Comparison of ENCODE assay signal across 1 cellular context in the genomic region with DNA sequence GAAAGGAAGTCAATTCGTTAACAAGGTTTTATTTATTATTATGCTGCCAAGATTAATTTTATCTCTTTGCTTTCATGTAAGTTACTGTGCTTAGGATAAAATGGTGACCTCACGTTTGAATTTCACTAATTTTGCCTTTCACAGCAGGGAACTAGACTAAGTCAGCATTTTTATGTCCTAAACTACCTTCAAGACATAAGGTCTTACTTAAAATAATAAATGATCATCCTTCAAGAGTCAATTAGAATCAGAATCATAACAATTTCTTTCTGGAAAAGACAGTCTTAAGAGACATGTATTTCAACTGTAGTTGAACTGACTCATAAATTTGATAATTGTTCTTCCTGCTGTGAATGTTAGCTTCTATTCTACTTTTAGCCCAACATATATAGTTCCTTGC.
TF ChIP-seq lines count a peak whose summit lies in the region.

No MANE protein-coding gene starts in this region.

TF ChIP-seq in A549, 52 proteins besides CTCF, POLR2A, EP300 and RAD21 (continued from another document):
- TF ChIP-seq, protein P1, sequence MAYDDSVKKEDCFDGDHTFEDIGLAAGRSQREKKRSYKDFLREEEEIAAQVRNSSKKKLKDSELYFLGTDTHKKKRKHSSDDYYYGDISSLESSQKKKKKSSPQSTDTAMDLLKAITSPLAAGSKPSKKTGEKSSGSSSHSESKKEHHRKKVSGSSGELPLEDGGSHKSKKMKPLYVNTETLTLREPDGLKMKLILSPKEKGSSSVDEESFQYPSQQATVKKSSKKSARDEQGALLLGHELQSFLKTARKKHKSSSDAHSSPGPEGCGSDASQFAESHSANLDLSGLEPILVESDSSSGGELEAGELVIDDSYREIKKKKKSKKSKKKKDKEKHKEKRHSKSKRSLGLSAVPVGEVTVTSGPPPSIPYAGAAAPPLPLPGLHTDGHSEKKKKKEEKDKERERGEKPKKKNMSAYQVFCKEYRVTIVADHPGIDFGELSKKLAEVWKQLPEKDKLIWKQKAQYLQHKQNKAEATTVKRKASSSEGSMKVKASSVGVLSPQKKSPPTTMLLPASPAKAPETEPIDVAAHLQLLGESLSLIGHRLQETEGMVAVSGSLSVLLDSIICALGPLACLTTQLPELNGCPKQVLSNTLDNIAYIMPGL (CRISPR knock-in tag; IDR thresholded peaks at IDR 0.05; ENCODE audit: borderline replicate concordance), result no peak
- no peak for TF ChIP-seq NPAS2 (CRISPR knock-in tag; IDR thresholded peaks at IDR 0.05; ENCODE audit: borderline replicate concordance)
